Comparison of ENCODE assay signal across 8 cellular contexts in the genomic region with DNA sequence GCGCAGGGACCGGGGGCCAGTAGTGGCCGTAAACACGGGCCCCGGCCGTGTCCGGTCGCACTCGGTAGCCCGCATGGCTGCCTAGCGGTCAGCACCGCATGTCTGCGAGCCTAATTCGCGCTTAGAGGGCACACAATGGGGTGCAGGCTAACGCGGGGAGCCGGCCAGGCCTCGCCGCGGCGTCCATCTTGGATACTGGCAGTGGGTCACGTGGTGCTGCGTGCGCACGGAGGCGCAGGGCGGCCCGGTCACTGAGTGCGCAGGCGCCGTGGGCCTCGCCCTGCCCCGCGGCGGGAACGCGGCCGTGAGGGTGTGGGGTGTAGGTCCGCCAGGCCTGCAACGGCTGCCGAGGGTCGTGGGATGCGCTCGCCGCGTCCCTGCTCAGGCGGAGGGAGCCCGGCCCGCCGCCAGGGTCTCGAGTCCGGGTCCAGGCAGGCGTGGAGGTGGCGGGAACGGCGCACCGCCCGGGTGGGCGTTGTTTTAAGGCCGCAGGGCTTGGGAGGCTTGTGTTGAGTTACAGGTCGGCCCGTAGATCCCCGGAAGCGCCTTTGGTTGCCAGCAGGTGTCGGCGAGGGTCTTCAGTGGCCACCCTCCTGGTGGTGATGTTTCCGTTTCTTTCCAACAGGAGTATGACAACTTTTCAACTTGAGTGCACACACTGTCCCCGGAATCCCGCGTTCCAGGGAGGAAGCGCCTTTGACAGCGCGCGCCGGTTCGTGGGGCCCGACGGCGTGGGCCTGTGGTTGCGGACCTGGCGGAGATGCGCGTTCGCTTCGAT. TPM values are rescaled to one million over a fixed set of nuclear protein-coding genes. Genes with fewer than 3 reads are reported as not detected.
DNase-seq lines count a peak whose midpoint lies in the region; ATAC-seq and TF ChIP-seq lines count a peak whose summit lies in the region.

No MANE protein-coding gene starts in this region.

- 0 to 1% methylated on average over 83 to 86 of the region's 86 CpGs for whole genome bisulfite sequencing in lung, 2 donors

- peaks cover 24 to 41% (median 33%) of the 10 kb centered on the region in 3 donors for H3K4me1 Mint-ChIP-seq in CD8-positive, alpha-beta memory T cell

- no peaks in the 10 kb centered on the region for H3K27me3 Mint-ChIP-seq in CD8-positive, alpha-beta memory T cell

- peak overlapping the region; percentile 97 for H3K27ac ChIP-seq in CD8-positive, alpha-beta memory T cell (ENCODE audit: low read depth, low read length)
- peak overlapping the region; percentile 100 for H3K27ac ChIP-seq in lung (ENCODE audit: low read depth in 1 of 2, low read length in 1 of 2)

- H3K9me3 Mint-ChIP-seq in CD8-positive, alpha-beta memory T cell: no peaks in the 10 kb centered on the region

- H3K4me1 ChIP-seq in CD8-positive, alpha-beta memory T cell (ENCODE audit: insufficient read depth, low read length): peaks cover 33% of the 10 kb centered on the region
- peaks cover 0 to 11% of the 10 kb centered on the region in 2 donors for H3K4me1 ChIP-seq in lung (ENCODE audit: control insufficient read depth in 2 of 2, insufficient read depth in 2 of 2, low read length in 2 of 2)

- ATAC-seq in GM19438 (IDR thresholded peaks at IDR 0.05; ENCODE audit: low read depth, unreplicated experiment) (peak; percentile 59), HG03565 (IDR thresholded peaks at IDR 0.05; ENCODE audit: unreplicated experiment) (peak; percentile 54), lung (ENCODE audit: insufficient read depth, low FRiP score) (peak; percentile 85)

- no peak for TF ChIP-seq CTCF in lung (IDR thresholded peaks at IDR 0.05; ENCODE audit: control extremely low read depth, extremely low read depth)

- peaks cover 0 to 9% (median 0%) of the 10 kb centered on the region in 3 donors for H3K36me3 Mint-ChIP-seq in CD8-positive, alpha-beta memory T cell

- peak overlapping the region; percentile 93 for H3K4me3 ChIP-seq in CD8-positive, alpha-beta memory T cell (ENCODE audit: low read length)
- H3K4me3 ChIP-seq in lung: peak overlapping the region; percentile 87

- no peaks in the 10 kb centered on the region for H3K9me3 ChIP-seq in CD8-positive, alpha-beta memory T cell (ENCODE audit: low read length)
- H3K9me3 ChIP-seq in lung (ENCODE audit: control insufficient read depth in 2 of 2, insufficient read depth in 1 of 2, low read length in 1 of 2): no peaks in the 10 kb centered on the region

- peak overlapping the region; percentile 97 to 100 (median 98) for H3K27ac Mint-ChIP-seq in CD8-positive, alpha-beta memory T cell

- H3K36me3 ChIP-seq in CD8-positive, alpha-beta memory T cell (ENCODE audit: insufficient read depth, low read length): no peaks in the 10 kb centered on the region
- H3K36me3 ChIP-seq in lung (ENCODE audit: control insufficient read depth in 2 of 2, insufficient read depth in 2 of 2, low read length in 2 of 2): no peaks in the 10 kb centered on the region

- H3K27me3 ChIP-seq in CD8-positive, alpha-beta memory T cell (ENCODE audit: insufficient read depth, low read length, poor library complexity, severe bottlenecking): no peaks in the 10 kb centered on the region
- H3K27me3 ChIP-seq in lung (ENCODE audit: control insufficient read depth, insufficient read depth): no peaks in the 10 kb centered on the region

- CTCF ChIA-PET in CD8-positive, alpha-beta memory T cell (lab: Charles Lee): interaction anchor here (1.0 to 1.2 kb wide), 3 partner anchors 21 to 134 kb away, joined by 3 to 9 read pairs (median 5); no protein-coding TSS in a partner anchor

- DNase-seq in CD8-positive, alpha-beta memory T cell: peak; percentile 91 to 98 (median 95)
- DNase-seq in NCI-H748 (lab: John Stamatoyannopoulos, UW; ENCODE audit: unreplicated experiment): peak; percentile 96
- peak; percentile 86 to 92 for DNase-seq in activated CD4-positive, alpha-beta T cell treated with anti-CD3 and anti-CD28 coated beads, Interleukin-2, amount 50 U/mL, for 24 hours (ENCODE audit: low read depth in 1 of 2, low spot score in 1 of 2)
- peak; percentile 97 for DNase-seq in ecto neural progenitor cell (ENCODE audit: low spot score)
- DNase-seq in lung (ENCODE audit: low spot score): peak; percentile 93
- DNase-seq in stimulated activated CD4-positive, alpha-beta T cell treated with anti-CD3 and anti-CD28 coated beads, TNF-alpha, amount 100 ng/mL, for 1 hour (ENCODE audit: low read depth in 3 of 3, low spot score in 1 of 3): peak; percentile 83 to 89 (median 86)

- H3K4me3 Mint-ChIP-seq in CD8-positive, alpha-beta memory T cell: peak overlapping the region; percentile 86 to 100 (median 92)

- POLR2A ChIA-PET in CD8-positive, alpha-beta memory T cell (lab: Charles Lee): interaction anchor here (0.6 to 1.2 kb wide), 10 partner anchors 12 to 1677 kb away, joined by 3 to 19 read pairs (median 4); a partner anchor contains a TSS

RNA-seq across cellular contexts. Expression of a gene that starts 0.8 kb away (rescaled TPM):
- total RNA-seq in CD8-positive, alpha-beta memory T cell: 10 to 100 TPM; 24.0 to 28.8 TPM
- 8.3 TPM for polyA plus RNA-seq in CD8-positive, alpha-beta memory T cell
- total RNA-seq in lung: 10 to 100 TPM; 29.2 to 47.7 TPM
- polyA plus RNA-seq in lung: 10 to 100 TPM in 1 of 2 donors, 1 to 10 TPM in 1; 6.9 to 12.1 TPM

Comparison
In these comparisons a context has a peak if more than half of its experiments do, and no peak if none do; other contexts are left out.
1. Peak in every context shown above with its lines: DNase-seq, ATAC-seq, H3K4me3 ChIP-seq and H3K27ac ChIP-seq.